ENCODE assay signal across 8 cellular contexts in the genomic region with DNA sequence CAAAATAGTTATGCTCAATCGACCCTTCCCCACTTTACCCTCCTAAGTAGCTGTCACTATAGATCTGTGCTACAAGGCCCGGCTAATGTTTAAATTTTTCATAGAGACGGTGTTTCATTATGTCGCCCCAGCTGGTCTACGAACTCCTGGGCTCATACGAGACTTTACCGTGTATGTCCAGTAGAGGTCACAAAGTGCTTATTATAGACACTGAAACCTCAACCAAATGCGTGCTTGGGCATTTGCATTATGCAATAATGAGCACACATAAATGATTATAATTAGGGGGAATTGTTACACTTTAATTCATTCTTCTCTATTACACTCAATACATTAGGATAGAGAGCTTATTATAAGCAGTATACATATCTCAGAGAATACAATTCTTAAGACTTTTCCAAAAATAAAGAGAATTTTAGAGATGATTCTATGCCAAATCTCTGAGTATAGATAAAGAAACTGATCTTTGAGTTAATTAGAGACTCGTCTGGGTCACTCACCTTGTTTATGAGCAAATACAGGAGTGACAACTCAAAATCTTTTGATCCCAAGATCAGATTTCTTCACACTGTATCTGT. TPM values are rescaled to one million over a fixed set of nuclear protein-coding genes. Genes with fewer than 3 reads are reported as not detected.
DNase-seq lines count a peak whose midpoint lies in the region; ATAC-seq and TF ChIP-seq lines count a peak whose summit lies in the region.

No MANE protein-coding gene starts in this region.

- H3K4me1 ChIP-seq in psoas muscle: peaks cover 7% of the 10 kb centered on the region

- POLR2A ChIA-PET in activated CD4-positive, alpha-beta memory T cell treated with anti-CD3 and anti-CD28 coated beads for 36 hours (lab: Charles Lee): no interaction called here

- no peaks in the 10 kb centered on the region for H3K9me3 Mint-ChIP-seq in activated CD4-positive, alpha-beta memory T cell treated with anti-CD3 and anti-CD28 coated beads for 36 hours
- no peaks in the 10 kb centered on the region for H3K9me3 Mint-ChIP-seq in glutamatergic neuron (ENCODE audit: unreplicated experiment)

- H3K27ac ChIP-seq in psoas muscle: no peak overlapping the region

- H3K4me3 ChIP-seq in psoas muscle: no peak overlapping the region

- no peak overlapping the region for H3K4me3 Mint-ChIP-seq in activated CD4-positive, alpha-beta memory T cell treated with anti-CD3 and anti-CD28 coated beads for 36 hours
- H3K4me3 Mint-ChIP-seq in glutamatergic neuron (ENCODE audit: unreplicated experiment): no peak overlapping the region

- no peaks in the 10 kb centered on the region for H3K36me3 ChIP-seq in psoas muscle (ENCODE audit: insufficient read depth in 1 of 2, low read depth in 1 of 2)

- 7 to 13% (median 11%) methylated on average over 9 of the region's 9 CpGs for WGBS in psoas muscle, 3 donors

- H3K27me3 ChIP-seq in psoas muscle (ENCODE audit: insufficient read depth in 3 of 3, low read length in 2 of 3): no peaks in the 10 kb centered on the region

- H3K27ac Mint-ChIP-seq in activated CD4-positive, alpha-beta memory T cell treated with anti-CD3 and anti-CD28 coated beads for 36 hours: no peak overlapping the region
- H3K27ac Mint-ChIP-seq in glutamatergic neuron (ENCODE audit: unreplicated experiment): no peak overlapping the region

- H3K36me3 Mint-ChIP-seq in activated CD4-positive, alpha-beta memory T cell treated with anti-CD3 and anti-CD28 coated beads for 36 hours: no peaks in the 10 kb centered on the region
- H3K36me3 Mint-ChIP-seq in glutamatergic neuron (ENCODE audit: unreplicated experiment): no peaks in the 10 kb centered on the region

- ATAC-seq in GM18909 (IDR thresholded peaks at IDR 0.05; ENCODE audit: poor library complexity, unreplicated experiment) (peak; percentile 84), HG03097 (IDR thresholded peaks at IDR 0.05; ENCODE audit: low FRiP score, unreplicated experiment) (peak; percentile 69), psoas muscle (peak in 3 of 4 donors; percentile 64 to 71 (median 67))

- peak; percentile 67 for TF ChIP-seq CTCF in glutamatergic neuron (IDR thresholded peaks at IDR 0.05; ENCODE audit: partially characterized antibody, unreplicated experiment)
- TF ChIP-seq CTCF in psoas muscle (IDR thresholded peaks at IDR 0.05): peak; percentile 58

- CTCF ChIA-PET in activated CD4-positive, alpha-beta memory T cell treated with anti-CD3 and anti-CD28 coated beads for 36 hours (lab: Charles Lee): interaction anchor here (0.7 to 4.0 kb wide), 10 partner anchors 13 to 687 kb away, joined by 3 to 27 read pairs (median 3); partner anchors contain the start of gene MRPL16

- H3K9me3 ChIP-seq in psoas muscle: no peaks in the 10 kb centered on the region

- DNase-seq in DMS153 treated with DMSO at 0.1 percent for 48 hours (lab: John Stamatoyannopoulos, UW; ENCODE audit: unreplicated experiment): peak; percentile 69
- DNase-seq in NCI-H226: peak; percentile 53
- DNase-seq in activated CD4-positive, alpha-beta memory T cell treated with anti-CD3 and anti-CD28 coated beads for 36 hours: peak; percentile 17
- peak; percentile 22 for DNase-seq in glutamatergic neuron
- DNase-seq in psoas muscle: no peak
- DNase-seq in HPDE6-E6E7 (ENCODE audit: extremely low spot score): no peak

- peaks cover 8% of the 10 kb centered on the region for H3K4me1 Mint-ChIP-seq in activated CD4-positive, alpha-beta memory T cell treated with anti-CD3 and anti-CD28 coated beads for 36 hours (ENCODE audit: low read depth)
- H3K4me1 Mint-ChIP-seq in glutamatergic neuron (ENCODE audit: low read depth, unreplicated experiment): no peaks in the 10 kb centered on the region

- no peaks in the 10 kb centered on the region for H3K27me3 Mint-ChIP-seq in activated CD4-positive, alpha-beta memory T cell treated with anti-CD3 and anti-CD28 coated beads for 36 hours
- H3K27me3 Mint-ChIP-seq in glutamatergic neuron (ENCODE audit: unreplicated experiment): no peaks in the 10 kb centered on the region

- intact Hi-C loops in activated CD4-positive, alpha-beta memory T cell treated with anti-CD3 and anti-CD28 coated beads for 36 hours (cut with micrococcal nuclease): loop anchor here (1.0 to 5.0 kb wide), 3 partner anchors 96 to 370 kb away; no protein-coding TSS in a partner anchor
- intact Hi-C loops in psoas muscle (cut with DNase I): no loop called here

RNA-seq across cellular contexts. Expression of gene MRPL16, which starts 12.5 kb away (rescaled TPM):
- total RNA-seq in activated CD4-positive, alpha-beta memory T cell treated with anti-CD3 and anti-CD28 coated beads for 36 hours: 10 to 100 TPM; 80.2 to 80.5 TPM
- total RNA-seq in glutamatergic neuron (ENCODE audit: unreplicated experiment): 36.4 TPM
- total RNA-seq in psoas muscle: 10 to 100 TPM; 37.8 to 53.9 (median 50.4) TPM
- polyA plus RNA-seq in psoas muscle: 10 to 100 TPM; 50.2 to 92.7 (median 55.3) TPM

RNA-seq across cellular contexts. Expression of gene CBLIF, which starts 22.2 kb away (rescaled TPM):
- total RNA-seq in activated CD4-positive, alpha-beta memory T cell treated with anti-CD3 and anti-CD28 coated beads for 36 hours: not detected
- total RNA-seq in glutamatergic neuron (ENCODE audit: unreplicated experiment) (not detected), psoas muscle (not detected)
- polyA plus RNA-seq in psoas muscle: under 1 TPM in 1 of 3 donors, not detected in 2; 0.05 TPM

RNA-seq across cellular contexts. Expression of gene TCN1, which starts 43.2 kb away (rescaled TPM):
- total RNA-seq in activated CD4-positive, alpha-beta memory T cell treated with anti-CD3 and anti-CD28 coated beads for 36 hours: not detected
- total RNA-seq in glutamatergic neuron (ENCODE audit: unreplicated experiment): not detected
- total RNA-seq in psoas muscle: under 1 TPM in 1 of 4 donors, not detected in 3; 0.44 TPM
- polyA plus RNA-seq in psoas muscle: not detected

RNA-seq across cellular contexts. Expression of gene OOSP3, which starts 55.5 kb away (rescaled TPM):
- total RNA-seq in activated CD4-positive, alpha-beta memory T cell treated with anti-CD3 and anti-CD28 coated beads for 36 hours: not detected
- not detected for total RNA-seq in glutamatergic neuron (ENCODE audit: unreplicated experiment)
- not detected for total RNA-seq in psoas muscle
- polyA plus RNA-seq in psoas muscle: not detected

Comparison
In these comparisons a context has a peak if more than half of its experiments do, and no peak if none do; other contexts are left out.
1. DNase-seq: peak in DMS153 treated with DMSO at 0.1 percent for 48 hours (single experiment), NCI-H226 (single experiment), activated CD4-positive, alpha-beta memory T cell treated with anti-CD3 and anti-CD28 coated beads for 36 hours (single experiment) and glutamatergic neuron (single experiment); none in psoas muscle (0 of 2) and HPDE6-E6E7 (single experiment).
2. Peak in every context shown above with its lines, with median percentiles within 50 percentile points of each other: ATAC-seq.